9 cellular contexts compared by ENCODE assay signal in genomic region chr16:48852955-48853354, GRCh38.
"Had no signal": no experiment of that assay in that cellular context is flagged by ENCODE, and none has a peak within 500 bp of the region (broad histone marks: within the 10 kb centered on the region; RNA-seq: fewer than 3 reads in every experiment).

No MANE protein-coding gene starts in this region.

- H3K36me3 ChIP-seq: HAP-1 had no signal

- H3K4me3 ChIP-seq: GM23248, HAP-1 had no signal

- H3K4me1 Mint-ChIP-seq: IgD-negative memory B cell had no signal

- H3K4me3 Mint-ChIP-seq: HFFc6, IgD-negative memory B cell had no signal

- H3K27ac ChIP-seq: GM23248, HL-60 had no signal

- ATAC-seq: HCT116, HepG2 had no signal

- DNase-seq: GM23248, GOT3, H7, HFFc6 had no signal

- H3K4me1 ChIP-seq: HAP-1 had no signal

- H3K9me3 Mint-ChIP-seq: IgD-negative memory B cell had no signal

- H2AFZ ChIP-seq: GM23248 had no signal

- H3K9me3 ChIP-seq: HAP-1 had no signal

- H3K9ac ChIP-seq: GM23248 had no signal

- H3K36me3 Mint-ChIP-seq: IgD-negative memory B cell had no signal

- H3K27ac Mint-ChIP-seq: HFFc6, IgD-negative memory B cell had no signal
